ENCODE assay signal across 14 cellular contexts in the genomic region with DNA sequence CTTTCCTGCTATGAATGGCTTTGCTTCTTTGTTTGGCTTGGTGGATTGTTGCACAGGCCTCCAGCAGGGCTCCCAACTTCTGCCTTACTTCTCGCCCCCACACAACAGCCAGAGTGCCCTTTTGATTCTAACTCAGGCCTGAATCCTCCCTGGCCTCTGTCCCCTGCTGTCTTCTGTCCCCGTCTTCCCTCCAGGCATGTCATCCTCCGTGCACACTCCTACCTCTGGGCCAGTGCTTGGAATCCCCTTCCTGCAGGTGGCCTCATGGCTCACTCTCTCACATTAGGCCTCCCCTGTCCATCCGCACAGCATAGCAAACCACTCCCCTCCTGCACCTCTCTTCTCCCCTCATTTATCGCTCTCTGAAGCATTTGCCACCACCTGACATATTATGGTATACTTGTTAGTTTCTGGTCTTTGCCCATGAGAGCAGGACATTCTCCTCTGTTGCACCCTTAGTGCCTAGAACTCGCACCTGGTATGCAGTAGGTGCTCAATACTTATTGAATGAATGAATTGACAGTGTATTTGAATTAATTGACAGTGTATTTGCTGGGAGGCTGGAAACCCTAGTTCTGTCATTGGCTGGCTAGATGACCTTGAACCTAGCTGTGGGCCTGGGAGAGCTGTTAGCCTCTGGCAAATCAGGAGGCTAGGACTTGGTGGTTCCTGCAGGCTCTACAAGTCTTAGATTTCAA. TPM values are rescaled to one million over a fixed set of nuclear protein-coding genes. Genes with fewer than 3 reads are reported as not detected.
DNase-seq lines count a peak whose midpoint lies in the region; ATAC-seq and TF ChIP-seq lines count a peak whose summit lies in the region.
"Had no signal": no experiment of that assay in that cellular context is flagged by ENCODE, and none has a peak within 500 bp of the region (broad histone marks: within the 10 kb centered on the region; RNA-seq: fewer than 3 reads in every experiment).

No MANE protein-coding gene starts in this region.

- H3K36me3 ChIP-seq in CD8-positive, alpha-beta memory T cell (ENCODE audit: insufficient read depth, low read length), result no peaks in the 10 kb centered on the region
- H3K36me3 ChIP-seq in HCT116 (ENCODE audit: control insufficient read depth in 1 of 2, insufficient read depth in 2 of 2, low read length in 2 of 2) (peaks cover 22 to 31% of the 10 kb centered on the region in 2 experiments), neural cell (ENCODE audit: insufficient read depth, low read length) (no peaks in the 10 kb centered on the region)
- H3K36me3 ChIP-seq: colonic mucosa had no signal

- H3K27me3 Mint-ChIP-seq in CD8-positive, alpha-beta memory T cell, result peaks cover 0 to 2% of the 10 kb centered on the region in 2 donors
- no peaks in the 10 kb centered on the region for H3K27me3 Mint-ChIP-seq in activated naive CD8-positive, alpha-beta T cell treated with anti-CD3 and anti-CD28 coated beads, Interleukin-2, amount 50 U/mL, for 24 hours

- DNase-seq in CD8-positive, alpha-beta memory T cell, result no peak
- no peak for DNase-seq in HCT116 (ENCODE audit: low read depth, low spot score)
- no peak for DNase-seq in activated naive CD8-positive, alpha-beta T cell treated with anti-CD3 and anti-CD28 coated beads, Interleukin-2, amount 50 U/mL, for 24 hours
- no peak for DNase-seq in GM13976 (ENCODE audit: low spot score)
- no peak for DNase-seq in COLO829 (ENCODE audit: low spot score)
- DNase-seq: foreskin melanocyte; GM23248; MG63; stimulated activated CD4-positive, alpha-beta T cell treated with anti-CD3 and anti-CD28 coated beads, Interleukin-12 subunit alpha, Interleukin-12 subunit beta, amount 100 ng/mL, for 4 hours had no signal

- peak overlapping the region; percentile 90 to 97 (median 92) for H3K4me3 Mint-ChIP-seq in CD8-positive, alpha-beta memory T cell
- peak overlapping the region; percentile 98 for H3K4me3 Mint-ChIP-seq in activated naive CD8-positive, alpha-beta T cell treated with anti-CD3 and anti-CD28 coated beads, Interleukin-2, amount 50 U/mL, for 24 hours

- POLR2A ChIA-PET in CD8-positive, alpha-beta memory T cell (lab: Charles Lee), result interaction anchor here (0.5 kb wide), 1 partner anchor 14 kb away, joined by 3 read pairs; no protein-coding TSS in a partner anchor
- POLR2A ChIA-PET in HCT116 (lab: Charles Lee), result no interaction called here

- no peaks in the 10 kb centered on the region for H3K9me3 Mint-ChIP-seq in CD8-positive, alpha-beta memory T cell
- no peaks in the 10 kb centered on the region for H3K9me3 Mint-ChIP-seq in activated naive CD8-positive, alpha-beta T cell treated with anti-CD3 and anti-CD28 coated beads, Interleukin-2, amount 50 U/mL, for 24 hours

- in situ Hi-C loops in GM13976 (cut with MboI; ENCODE audit: low sequenced_read_pairs, unreplicated experiment), result no loop called here

- no peak overlapping the region for H3K9ac ChIP-seq in HCT116 (ENCODE audit: low read length)
- H3K9ac ChIP-seq in neural cell (ENCODE audit: low read length), result no peak overlapping the region

- RAD21 ChIA-PET in HCT116 (lab: Charles Lee; ENCODE audit: low non-redundant PET in 1 of 2, low total read pairs in 2 of 2, uncharacterized antibody in 2 of 2, unreplicated experiment in 2 of 2), result no interaction called here

- H3K36me3 Mint-ChIP-seq in CD8-positive, alpha-beta memory T cell, result peaks cover 0 to 59% (median 5%) of the 10 kb centered on the region in 3 donors
- H3K36me3 Mint-ChIP-seq in activated naive CD8-positive, alpha-beta T cell treated with anti-CD3 and anti-CD28 coated beads, Interleukin-2, amount 50 U/mL, for 24 hours (ENCODE audit: low read depth), result peaks cover 38% of the 10 kb centered on the region

- H3K4me1 Mint-ChIP-seq in CD8-positive, alpha-beta memory T cell, result peaks cover 77 to 90% (median 85%) of the 10 kb centered on the region in 3 donors
- H3K4me1 Mint-ChIP-seq in activated naive CD8-positive, alpha-beta T cell treated with anti-CD3 and anti-CD28 coated beads, Interleukin-2, amount 50 U/mL, for 24 hours, result peaks cover 81% of the 10 kb centered on the region

- H4K20me1 ChIP-seq in HCT116 (ENCODE audit: insufficient read depth) (no peaks in the 10 kb centered on the region), neural cell (ENCODE audit: insufficient read depth) (no peaks in the 10 kb centered on the region)

- BruUV-seq in HCT116 (replicated peaks; lab: Mats Ljungman, UMichigan), result no TSS peak

- H3K79me2 ChIP-seq in HCT116 (ENCODE audit: insufficient read depth, low read length), result peaks cover 54% of the 10 kb centered on the region
- peaks cover 32% of the 10 kb centered on the region for H3K79me2 ChIP-seq in neural cell (replicated peaks; ENCODE audit: insufficient read depth, low read length)

- H3K27ac ChIP-seq in CD8-positive, alpha-beta memory T cell (ENCODE audit: low read depth, low read length), result peak overlapping the region; percentile 49
- H3K27ac ChIP-seq in HCT116 (ENCODE audit: low read depth, low read length), result no peak overlapping the region
- H3K27ac ChIP-seq in neural cell (ENCODE audit: low read length), result no peak overlapping the region
- H3K27ac ChIP-seq: colonic mucosa, GM23248 had no signal

- no peaks in the 10 kb centered on the region for H3F3A ChIP-seq in neural cell (ENCODE audit: insufficient read depth, low read length, poor library complexity, severe bottlenecking)

- H3K27me3 ChIP-seq in CD8-positive, alpha-beta memory T cell (ENCODE audit: insufficient read depth, low read length, poor library complexity, severe bottlenecking), result no peaks in the 10 kb centered on the region
- H3K27me3 ChIP-seq in HCT116 (ENCODE audit: insufficient read depth, low read length) (no peaks in the 10 kb centered on the region), neural cell (ENCODE audit: insufficient read depth, low read depth, low read length) (no peaks in the 10 kb centered on the region)
- H3K27me3 ChIP-seq: colonic mucosa, MG63 had no signal

- ATAC-seq in HCT116 (no peak), HG02938 (IDR thresholded peaks at IDR 0.05; ENCODE audit: unreplicated experiment) (no peak), HG02759 (IDR thresholded peaks at IDR 0.05; ENCODE audit: unreplicated experiment) (no peak)
- no peak for ATAC-seq in activated naive CD8-positive, alpha-beta T cell treated with anti-CD3 and anti-CD28 coated beads, Interleukin-2, amount 50 U/mL, for 24 hours

- no peak for TF ChIP-seq EP300 in neural cell (conservative IDR thresholded peaks at IDR 0.05; ENCODE audit: poor library complexity, severe bottlenecking)

- TF ChIP-seq CTCF in HCT116 (IDR thresholded peaks at IDR 0.05 in 2 of 3, conservative IDR thresholded peaks at IDR 0.05 in 1 of 3; ENCODE audit: borderline replicate concordance in 1 of 3, insufficient read depth in 1 of 3, low read depth in 2 of 3, low read length in 2 of 3), result no peak
- TF ChIP-seq CTCF in neural cell (IDR thresholded peaks at IDR 0.05; ENCODE audit: poor library complexity, severe bottlenecking), result no peak
- TF ChIP-seq CTCF in GM13976 (IDR thresholded peaks at IDR 0.05; ENCODE audit: borderline replicate concordance, control extremely low read depth, extremely low read depth, insufficient read depth, missing control alignments), result no peak

- H3K9me3 ChIP-seq in CD8-positive, alpha-beta memory T cell (ENCODE audit: low read length), result no peaks in the 10 kb centered on the region
- H3K9me3 ChIP-seq in HCT116 (ENCODE audit: control insufficient read depth in 1 of 2, insufficient read depth in 1 of 2, low read depth in 1 of 2, low read length in 2 of 2) (no peaks in the 10 kb centered on the region), neural cell (ENCODE audit: low read length) (no peaks in the 10 kb centered on the region)
- H3K9me3 ChIP-seq: colonic mucosa, MG63 had no signal

- H2AFZ ChIP-seq in HCT116 (ENCODE audit: low read depth, low read length, poor library complexity, severe bottlenecking), result no peak overlapping the region
- H2AFZ ChIP-seq in neural cell (ENCODE audit: low read depth, low read length), result no peak overlapping the region
- H2AFZ ChIP-seq: GM23248 had no signal

- no peaks in the 10 kb centered on the region for H3K9me2 ChIP-seq in HCT116 (ENCODE audit: insufficient read depth)
- no peaks in the 10 kb centered on the region for H3K9me2 ChIP-seq in neural cell (ENCODE audit: insufficient read depth, low read length)

- peak overlapping the region; percentile 64 to 100 (median 100) for H3K27ac Mint-ChIP-seq in CD8-positive, alpha-beta memory T cell
- H3K27ac Mint-ChIP-seq in activated naive CD8-positive, alpha-beta T cell treated with anti-CD3 and anti-CD28 coated beads, Interleukin-2, amount 50 U/mL, for 24 hours, result peak overlapping the region; percentile 93

- CTCF ChIA-PET in CD8-positive, alpha-beta memory T cell (lab: Charles Lee), result interaction anchor here (0.6 to 6.5 kb wide), 6 partner anchors 8 to 101 kb away, joined by 3 to 79 read pairs (median 5); no protein-coding TSS in a partner anchor
- CTCF ChIA-PET in HCT116 (lab: Charles Lee), result no interaction called here

- H3K4me2 ChIP-seq in HCT116 (ENCODE audit: low read length), result 0 out of 2 replicates have a peak overlapping the region, but pooled peaks have one; percentile 0
- no peak overlapping the region for H3K4me2 ChIP-seq in neural cell (ENCODE audit: low read length)

- TF ChIP-seq RAD21 in HCT116 (IDR thresholded peaks at IDR 0.05; ENCODE audit: low read depth) (no peak), neural cell (conservative IDR thresholded peaks at IDR 0.05) (no peak)

- intact Hi-C loops in HCT116 (cut with micrococcal nuclease), result no loop called here

- no peak for TF ChIP-seq POLR2A in HCT116 (IDR thresholded peaks at IDR 0.05; ENCODE audit: borderline replicate concordance, extremely low read depth, insufficient read depth, insufficient read length)

- no peak overlapping the region for H3K4me3 ChIP-seq in CD8-positive, alpha-beta memory T cell (ENCODE audit: low read length)
- H3K4me3 ChIP-seq in HCT116 (replicated peaks in 1 of 2; ENCODE audit: low read depth in 1 of 2, low read length in 2 of 2) (no peak overlapping the region), neural cell (ENCODE audit: low read length) (peak overlapping the region; percentile 39)
- H3K4me3 ChIP-seq: colonic mucosa, GM23248, lung, MG63 had no signal

- H3K4me1 ChIP-seq in CD8-positive, alpha-beta memory T cell (ENCODE audit: insufficient read depth, low read length), result peaks cover 74% of the 10 kb centered on the region
- H3K4me1 ChIP-seq in HCT116 (ENCODE audit: control insufficient read depth in 1 of 2, insufficient read depth in 2 of 2, low read length in 2 of 2), result peaks cover 23 to 41% of the 10 kb centered on the region in 2 experiments

RNA-seq across cellular contexts. Expression of a gene that starts 2.9 kb away (rescaled TPM):
- 10 to 100 TPM; 61.5 to 66.0 TPM for total RNA-seq in CD8-positive, alpha-beta memory T cell
- polyA plus RNA-seq in CD8-positive, alpha-beta memory T cell, result 21.7 TPM
- total RNA-seq in HCT116 (2021; ENCODE audit: unreplicated experiment), result 24.4 TPM
- polyA plus RNA-seq in HCT116 (2012), result 30.7 and 39.9 TPM in 2 replicates
- polyA plus RNA-seq in neural cell, result 23.7 and 27.3 TPM in 2 replicates
- polyA minus RNA-seq in neural cell, result 18.2 and 21.2 TPM in 2 replicates

RNA-seq across cellular contexts. Expression of a gene that starts 33.6 kb away (rescaled TPM):
- total RNA-seq in CD8-positive, alpha-beta memory T cell, result under 1 TPM in 1 of 2 experiments, not detected in 1; 0.37 TPM
- not detected for polyA plus RNA-seq in CD8-positive, alpha-beta memory T cell
- total RNA-seq in HCT116 (2021; ENCODE audit: unreplicated experiment), result 245 TPM
- polyA plus RNA-seq in HCT116 (2012), result 354 and 441 TPM in 2 replicates
- 0.25 TPM in 1 of 2 replicates, not detected in the other for polyA plus RNA-seq in neural cell
- polyA minus RNA-seq in neural cell, result 0.73 TPM in 1 of 2 replicates, not detected in the other
- total RNA-seq: GM23248 had no signal
- polyA plus RNA-seq: GM23248 had no signal

RNA-seq across cellular contexts. Expression of a gene that starts 41.6 kb away (rescaled TPM):
- total RNA-seq in CD8-positive, alpha-beta memory T cell, result 10 to 100 TPM; 23.6 to 24.9 TPM
- polyA plus RNA-seq in CD8-positive, alpha-beta memory T cell, result 19.1 TPM
- 13.2 TPM for total RNA-seq in HCT116 (2021; ENCODE audit: unreplicated experiment)
- polyA plus RNA-seq in HCT116 (2012), result 13.8 and 16.8 TPM in 2 replicates
- polyA plus RNA-seq in neural cell, result 4.7 and 5.9 TPM in 2 replicates
- 7.1 and 7.2 TPM in 2 replicates for polyA minus RNA-seq in neural cell

Comparison
In these comparisons a context has a peak if more than half of its experiments do, and no peak if none do; other contexts are left out.
1. RNA of a gene that starts 33.6 kb away (total RNA-seq): 245 TPM in HCT116 (single experiment); 0.37 TPM in CD8-positive, alpha-beta memory T cell; every median in the first group is over 100 times any median in the second.